Comparison of ENCODE assay signal across 11 cellular contexts in the genomic region with DNA sequence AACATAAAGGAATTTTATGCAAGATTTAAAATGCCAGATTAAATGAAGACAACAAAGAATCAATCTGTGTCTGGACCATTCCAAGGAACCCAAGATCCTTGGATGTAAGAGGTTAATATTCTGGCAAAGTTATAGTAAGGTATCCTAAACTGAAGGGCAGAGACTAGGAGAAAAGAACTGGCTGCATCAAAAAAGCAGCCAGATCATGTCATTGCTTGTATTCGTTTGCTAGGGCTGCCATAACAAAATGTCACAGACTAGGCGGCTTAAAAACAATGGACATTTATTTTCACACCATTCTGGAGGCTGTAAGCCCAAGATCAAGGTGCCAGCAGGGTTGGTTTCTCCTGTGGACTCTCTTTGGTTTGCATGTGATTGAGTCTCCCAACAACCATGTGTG.
"Had no signal": no experiment of that assay in that cellular context is flagged by ENCODE, and none has a peak within 500 bp of the region (broad histone marks: within the 10 kb centered on the region; RNA-seq: fewer than 3 reads in every experiment).

No MANE protein-coding gene starts in this region.

- H3K27ac Mint-ChIP-seq: GM23338, H9, HFFc6 had no signal

- H3K4me2 ChIP-seq: GM23338 had no signal

- FAIRE-seq: H1, H54 had no signal

- H3K4me1 Mint-ChIP-seq: GM23338, H9 had no signal

- H3K4me3 ChIP-seq: GM23248, GM23338, HAP-1 had no signal

- H3K9me3 ChIP-seq: HAP-1 had no signal

- ATAC-seq: GM23338, HCT116 had no signal

- DNase-seq: GM23248, GOT3, H7, H9, HCEC 1CT, HFFc6 had no signal

- H3K27ac ChIP-seq: GM23248 had no signal

- H3K4me3 Mint-ChIP-seq: GM23338, H9, HFFc6 had no signal

- H3K4me1 ChIP-seq: HAP-1 had no signal
